ENCODE assay signal across 12 cellular contexts in the genomic region with DNA sequence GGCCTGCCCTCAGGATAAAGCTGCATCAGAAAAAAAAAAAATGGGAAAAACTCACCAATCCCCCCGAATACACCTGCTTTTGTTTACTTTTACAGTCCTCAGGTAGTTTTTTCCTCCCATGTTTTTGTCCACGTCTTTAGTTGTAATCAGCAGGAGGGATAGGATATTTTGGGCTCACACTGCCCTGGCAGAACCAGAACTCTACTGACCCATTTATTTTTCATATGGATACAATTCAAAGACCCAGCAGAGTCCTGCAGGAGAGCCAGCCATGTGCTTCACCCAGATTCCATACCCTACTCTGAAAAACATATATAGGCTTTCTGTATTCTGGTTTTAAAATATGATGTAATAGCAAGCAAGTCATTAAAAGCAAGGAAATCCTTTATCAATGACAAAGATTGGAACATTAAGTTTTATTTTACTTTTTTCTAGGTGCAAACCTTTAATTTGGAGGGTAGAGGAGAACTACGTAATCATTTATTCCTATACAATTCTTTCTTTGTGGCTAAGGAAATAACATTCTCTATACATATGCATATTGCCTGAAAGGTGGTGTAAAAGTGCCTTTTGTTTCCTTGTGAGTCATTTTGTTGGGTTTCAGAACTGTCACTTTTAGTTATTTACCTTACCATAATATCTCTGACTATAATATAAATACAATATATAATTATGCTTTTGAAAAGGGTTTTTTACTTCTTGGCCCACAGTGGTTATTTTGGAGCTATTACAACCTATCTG. TPM values are rescaled to one million over a fixed set of nuclear protein-coding genes. Genes with fewer than 3 reads are reported as not detected.
"Had no signal": no experiment of that assay in that cellular context is flagged by ENCODE, and none has a peak within 500 bp of the region (broad histone marks: within the 10 kb centered on the region; RNA-seq: fewer than 3 reads in every experiment).

No MANE protein-coding gene starts in this region.

- H3K27ac ChIP-seq: brain microvascular endothelial cell, foreskin keratinocyte had no signal

- H3K4me1 ChIP-seq: foreskin keratinocyte had no signal

- H3K27me3 ChIP-seq: brain microvascular endothelial cell had no signal

- DNase-seq: activated CD4-positive, CD25-positive, alpha-beta regulatory T cell treated with anti-CD3 and anti-CD28 coated beads, Interleukin-2, amount 50 U/mL, for 72 hours; activated naive CD4-positive, alpha-beta T cell; activated naive CD8-positive, alpha-beta T cell treated with anti-CD3 and anti-CD28 coated beads, Interleukin-2, amount 10 ng/mL, durations not matched to agents 7 days and 5 days; activated T-cell treated with anti-CD3 and anti-CD28 coated beads for 4 hours; brain microvascular endothelial cell; effector memory CD8-positive, alpha-beta T cell; foreskin keratinocyte; glutamatergic neuron; left ventricle myocardium superior; nucleus accumbens; stimulated activated CD4-positive, alpha-beta T cell treated with anti-CD3 and anti-CD28 coated beads, Interleukin-2, amount 100 ng/mL, for 48 hours had no signal

- H3K36me3 ChIP-seq: brain microvascular endothelial cell had no signal

RNA-seq across cellular contexts. Expression of gene DACT1, which starts 19.1 kb away (rescaled TPM):
- total RNA-seq: natural killer cell treated with Interleukin-12 subunit alpha and Interleukin-12 subunit beta and Interleukin-15 and Interleukin-18, amount 100 ng/mL, for 72 hours had no signal
